Comparison of ENCODE assay signal across 32 cellular contexts in the genomic region with DNA sequence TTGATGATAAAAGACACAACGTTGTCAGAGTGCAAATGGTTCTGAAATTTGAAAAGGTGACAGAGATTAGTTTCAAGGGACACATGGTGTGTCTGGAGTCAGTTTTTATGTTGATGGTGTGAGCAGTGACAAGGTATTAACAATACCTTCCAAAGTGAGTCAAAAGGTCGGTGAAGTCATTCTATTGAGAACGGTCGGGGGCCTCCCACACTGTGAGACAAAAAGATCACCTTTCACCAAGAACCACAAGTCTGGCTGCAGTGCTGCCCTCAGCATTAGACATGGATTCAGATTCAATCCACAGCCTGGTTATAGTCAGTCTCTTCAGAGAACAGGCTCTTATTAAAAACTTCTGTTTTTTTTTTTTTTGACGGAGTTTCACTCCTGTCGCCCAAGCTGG.
"Had no signal": no experiment of that assay in that cellular context is flagged by ENCODE, and none has a peak within 500 bp of the region (broad histone marks: within the 10 kb centered on the region; RNA-seq: fewer than 3 reads in every experiment).

No MANE protein-coding gene starts in this region.

- H3K4me1 ChIP-seq: adrenal gland, body of pancreas, breast epithelium had no signal

- H3K27ac Mint-ChIP-seq: activated CD4-positive, alpha-beta T cell treated with anti-CD3 and anti-CD28 coated beads, Interleukin-2, amount 10 ng/mL, durations not matched to agents 24 days and 14 days; activated naive CD8-positive, alpha-beta T cell treated with anti-CD3 and anti-CD28 coated beads, Interleukin-2, amount 10 ng/mL, durations not matched to agents 7 days and 5 days; activated T-helper 1 cell treated with anti-CD3 and anti-CD28 coated beads, Interleukin-12 subunit alpha, Interleukin-12 subunit beta, Interleukin-2, Interleukin-4 antibody, amounts not matched to agents 30 ng/mL and 10 ng/mL and 1 ng/mL, durations not matched to agents 14 hours and 24 hours and 36 hours had no signal

- H3K27me3 ChIP-seq: adrenal gland, body of pancreas, breast epithelium had no signal

- H2AFZ ChIP-seq: PC-9 had no signal

- H3K36me3 ChIP-seq: adrenal gland, breast epithelium had no signal

- H3K27ac ChIP-seq: adrenal gland, body of pancreas, breast epithelium, PC-9, WERI-Rb-1 had no signal

- H3K4me3 ChIP-seq: adrenal gland, body of pancreas, breast epithelium, K562, PC-9 had no signal

- FAIRE-seq: astrocyte, K562 had no signal

- H3K4me1 Mint-ChIP-seq: activated CD4-positive, alpha-beta T cell treated with anti-CD3 and anti-CD28 coated beads, Interleukin-2, amount 10 ng/mL, durations not matched to agents 24 days and 14 days; activated naive CD8-positive, alpha-beta T cell treated with anti-CD3 and anti-CD28 coated beads, Interleukin-2, amount 10 ng/mL, durations not matched to agents 7 days and 5 days had no signal

- H3K4me2 ChIP-seq: PC-9 had no signal

- H3K4me3 Mint-ChIP-seq: activated CD4-positive, alpha-beta T cell treated with anti-CD3 and anti-CD28 coated beads, Interleukin-2, amount 10 ng/mL, durations not matched to agents 24 days and 14 days; activated naive CD8-positive, alpha-beta T cell treated with anti-CD3 and anti-CD28 coated beads, Interleukin-2, amount 10 ng/mL, durations not matched to agents 7 days and 5 days; activated T-cell treated with anti-CD3 and anti-CD28 coated beads, Interleukin-2, amount 50 U/mL, for 4 hours; activated T-helper 1 cell treated with anti-CD3 and anti-CD28 coated beads, Interleukin-12 subunit alpha, Interleukin-12 subunit beta, Interleukin-2, Interleukin-4 antibody, amounts not matched to agents 30 ng/mL and 10 ng/mL and 1 ng/mL, durations not matched to agents 14 hours and 24 hours and 36 hours had no signal

- ATAC-seq: activated T-cell treated with anti-CD3 and anti-CD28 coated beads, Interleukin-2, amount 50 U/mL, for 4 hours; body of pancreas; K562 had no signal

- DNase-seq: activated CD4-positive, alpha-beta T cell treated with anti-CD3 and anti-CD28 coated beads, Interleukin-2, amount 10 ng/mL, durations not matched to agents 24 days and 14 days; activated CD4-positive, alpha-beta T cell treated with anti-CD3 and anti-CD28 coated beads, Interleukin-2, amount 50 U/mL, for 4 hours; activated CD8-positive, alpha-beta memory T cell treated with anti-CD3 and anti-CD28 coated beads, Interleukin-2, amount 50 U/mL, for 4 hours; activated gamma-delta T cell treated with Interleukin-2 at 50 U/mL for 16 hours; activated naive CD4-positive, alpha-beta T cell treated with anti-CD3 and anti-CD28 coated beads, Interleukin-2, amount 50 U/mL, for 16 hours; activated naive CD8-positive, alpha-beta T cell treated with anti-CD3 and anti-CD28 coated beads, Interleukin-2, amount 10 ng/mL, durations not matched to agents 7 days and 5 days; activated T-cell treated with anti-CD3 and anti-CD28 coated beads for 4 hours; activated T-cell treated with anti-CD3 and anti-CD28 coated beads, Interleukin-2, amount 50 U/mL, for 4 hours; adrenal gland; body of pancreas; NCI-H1092 treated with DMSO at 0.1 percent for 48 hours; NCI-H1417; NCI-H146; NCI-H187; NCI-H2029 treated with DMSO at 0.1 percent for 48 hours; NCI-H2107; NCI-H2171; NCI-H510A; NCI-H526; NCI-H748 treated with DMSO at 0.1 percent for 48 hours; NK-92 treated with Interleukin-12 subunit alpha and Interleukin-12 subunit beta, amount 100 ng/mL, for 24 hours; PC-9; Right ventricle myocardium superior; SW 1271; T-helper 1 cell; T-helper 2 cell; T1000; WERI-Rb-1 had no signal

- H3K27me3 Mint-ChIP-seq: activated CD4-positive, alpha-beta T cell treated with anti-CD3 and anti-CD28 coated beads, Interleukin-2, amount 10 ng/mL, durations not matched to agents 24 days and 14 days; activated naive CD8-positive, alpha-beta T cell treated with anti-CD3 and anti-CD28 coated beads, Interleukin-2, amount 10 ng/mL, durations not matched to agents 7 days and 5 days had no signal
